In the genomic region with DNA sequence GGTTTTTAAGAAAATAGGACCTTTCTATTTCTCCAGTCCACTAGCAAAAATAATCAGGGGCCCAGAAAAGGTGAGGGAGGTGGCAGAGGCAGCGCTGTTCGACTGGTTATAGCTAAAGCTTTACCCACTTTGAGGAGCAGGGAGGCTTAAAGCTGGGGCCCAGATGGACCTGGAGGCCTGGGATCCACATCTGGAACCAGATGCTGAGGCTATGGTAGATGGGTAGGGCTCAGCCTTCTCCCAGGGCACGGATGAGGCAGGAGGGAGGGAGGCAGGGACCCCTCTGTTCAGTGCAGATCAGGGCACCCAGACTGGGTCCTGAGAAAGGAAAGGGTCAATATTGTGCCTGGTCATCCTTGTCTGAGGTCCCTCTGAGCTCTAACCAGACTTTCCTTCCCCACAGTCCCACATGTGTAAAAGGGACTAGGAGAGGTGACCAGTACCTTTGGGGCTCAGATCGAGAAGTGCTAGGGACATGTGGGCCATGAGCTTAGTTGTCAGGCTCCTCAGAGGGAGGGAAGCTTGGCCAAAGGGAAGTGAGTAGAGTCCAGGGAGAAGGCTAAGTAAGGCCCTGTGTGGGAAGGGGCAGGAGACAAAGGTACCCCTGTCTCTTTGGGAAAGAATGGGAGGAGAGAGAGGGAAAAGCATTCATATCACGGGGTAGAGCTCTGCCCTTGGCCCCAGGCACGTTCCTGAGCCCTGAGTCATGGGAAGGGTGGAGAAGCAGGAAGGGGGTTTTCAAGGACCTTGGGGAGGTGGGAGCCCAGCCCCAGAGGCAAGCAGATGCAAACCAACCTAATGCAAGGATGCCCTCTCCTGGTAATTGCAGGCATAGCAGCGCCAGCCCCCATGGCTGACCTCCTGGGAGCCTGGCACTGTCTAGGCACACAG, we compare ENCODE assay signal across 8 cellular contexts. TPM values are rescaled to one million over a fixed set of nuclear protein-coding genes. Genes with fewer than 3 reads are reported as not detected.
DNase-seq lines count a peak whose midpoint lies in the region; ATAC-seq and TF ChIP-seq lines count a peak whose summit lies in the region.

No MANE protein-coding gene starts in this region.

- H3K27me3 Mint-ChIP-seq in activated CD8-positive, alpha-beta T cell treated with anti-CD3 and anti-CD28 coated beads for 36 hours = peaks cover 3% of the 10 kb centered on the region
- H3K27me3 Mint-ChIP-seq in memory B cell = no peaks in the 10 kb centered on the region

- DNase-seq in Ammon's horn (ENCODE audit: low spot score) (peak; percentile 81), NCI-H69 (lab: John Stamatoyannopoulos, UW) (peak; percentile 86), memory B cell (ENCODE audit: low spot score in 2 of 2) (peak; percentile 83 to 94)
- DNase-seq in activated CD8-positive, alpha-beta T cell treated with anti-CD3 and anti-CD28 coated beads for 36 hours = peak; percentile 89
- peak in 2 of 3 donors; percentile 54 to 65 for DNase-seq in effector memory CD4-positive, alpha-beta T cell
- peak; percentile 63 to 78 (median 78) for DNase-seq in stimulated activated CD4-positive, alpha-beta T cell treated with anti-CD3 and anti-CD28 coated beads, TNF-alpha, amount 100 ng/mL, for 48 hours (ENCODE audit: low read depth in 3 of 3)

- H3K27ac Mint-ChIP-seq in activated CD8-positive, alpha-beta T cell treated with anti-CD3 and anti-CD28 coated beads for 36 hours = peak overlapping the region; percentile 63
- peak overlapping the region; percentile 70 for H3K27ac Mint-ChIP-seq in memory B cell

- no peak overlapping the region for H3K4me3 Mint-ChIP-seq in activated CD8-positive, alpha-beta T cell treated with anti-CD3 and anti-CD28 coated beads for 36 hours
- H3K4me3 Mint-ChIP-seq in memory B cell = no peak overlapping the region

- peak; percentile 93 for TF ChIP-seq CTCF in HEK293 (tag by site-specific recombination; IDR thresholded peaks at IDR 0.05)
- peak; percentile 98 for TF ChIP-seq CTCF in activated CD8-positive, alpha-beta T cell treated with anti-CD3 and anti-CD28 coated beads for 36 hours (IDR thresholded peaks at IDR 0.05)

- POLR2A ChIA-PET in HEK293 (lab: Yijun Ruan, JAX) = interaction anchor here (0.6 to 5.8 kb wide), 13 partner anchors 10 to 152 kb away, joined by 3 to 61 read pairs (median 5); a partner anchor contains a TSS
- POLR2A ChIA-PET in activated CD8-positive, alpha-beta T cell treated with anti-CD3 and anti-CD28 coated beads for 36 hours (lab: Charles Lee) = interaction anchor here (1.0 to 7.1 kb wide), 10 partner anchors 13 to 115 kb away, joined by 3 to 151 read pairs (median 4); a partner anchor contains a TSS

- H3K9me3 ChIP-seq in HEK293 (ENCODE audit: control insufficient read depth, insufficient read depth, low read depth, low read length) = no peaks in the 10 kb centered on the region
- no peaks in the 10 kb centered on the region for H3K9me3 ChIP-seq in effector memory CD4-positive, alpha-beta T cell (ENCODE audit: control insufficient read depth, low read length)

- peak; percentile 50 for ATAC-seq in activated CD8-positive, alpha-beta T cell treated with anti-CD3 and anti-CD28 coated beads for 36 hours
- ATAC-seq in memory B cell (ENCODE audit: low read depth) = peak; percentile 53
- no peak for ATAC-seq in GM21825 (IDR thresholded peaks at IDR 0.05; ENCODE audit: unreplicated experiment)

- CTCF ChIA-PET in HEK293 (lab: Yijun Ruan, JAX) = interaction anchor here (0.6 to 25.6 kb wide), 40 partner anchors 9 to 1068 kb away, joined by 3 to 1029 read pairs (median 4); a partner anchor contains a TSS
- CTCF ChIA-PET in activated CD8-positive, alpha-beta T cell treated with anti-CD3 and anti-CD28 coated beads for 36 hours (lab: Charles Lee) = interaction anchor here (0.6 to 14.1 kb wide), 29 partner anchors 11 to 243 kb away, joined by 3 to 772 read pairs (median 4); a partner anchor contains a TSS

- peak overlapping the region; percentile 21 for H3K27ac ChIP-seq in HEK293 (ENCODE audit: extremely low read depth, low read depth, low read length)
- H3K27ac ChIP-seq in effector memory CD4-positive, alpha-beta T cell (ENCODE audit: insufficient read depth, low read length, poor library complexity, severe bottlenecking) = peak overlapping the region; percentile 7

- H3K36me3 ChIP-seq in HEK293 (ENCODE audit: control insufficient read depth in 2 of 2, insufficient read depth in 1 of 2, low read length in 2 of 2) = peaks cover 14 to 39% of the 10 kb centered on the region in 2 experiments; a peak in 2 of 3 replicates
- H3K36me3 ChIP-seq in effector memory CD4-positive, alpha-beta T cell (ENCODE audit: control insufficient read depth, insufficient read depth, low read length) = peaks cover 27% of the 10 kb centered on the region

- no peaks in the 10 kb centered on the region for H3K27me3 ChIP-seq in effector memory CD4-positive, alpha-beta T cell (replicated peaks; ENCODE audit: control insufficient read depth, insufficient read depth, low read length, poor library complexity, severe bottlenecking)

- peaks cover 7% of the 10 kb centered on the region for H3K4me1 ChIP-seq in HEK293 (ENCODE audit: control insufficient read depth, insufficient read depth, low read length)
- H3K4me1 ChIP-seq in effector memory CD4-positive, alpha-beta T cell (ENCODE audit: control insufficient read depth, insufficient read depth, low read length, poor library complexity, severe bottlenecking) = peaks cover 55% of the 10 kb centered on the region

- intact Hi-C loops in activated CD8-positive, alpha-beta T cell treated with anti-CD3 and anti-CD28 coated beads for 36 hours (cut with micrococcal nuclease) = loop anchor here (1.0 to 2.0 kb wide), 2 partner anchors 40 to 71 kb away; no protein-coding TSS in a partner anchor

- no peak overlapping the region for H3K4me3 ChIP-seq in HEK293 (ENCODE audit: low read depth, low read length)
- no peak overlapping the region for H3K4me3 ChIP-seq in effector memory CD4-positive, alpha-beta T cell (ENCODE audit: insufficient read depth, low read depth, low read length, poor library complexity, severe bottlenecking)

- peaks cover 11% of the 10 kb centered on the region for H3K36me3 Mint-ChIP-seq in activated CD8-positive, alpha-beta T cell treated with anti-CD3 and anti-CD28 coated beads for 36 hours (ENCODE audit: low read depth)
- no peaks in the 10 kb centered on the region for H3K36me3 Mint-ChIP-seq in memory B cell

- H3K9me3 Mint-ChIP-seq in activated CD8-positive, alpha-beta T cell treated with anti-CD3 and anti-CD28 coated beads for 36 hours = no peaks in the 10 kb centered on the region
- H3K9me3 Mint-ChIP-seq in memory B cell = no peaks in the 10 kb centered on the region

- peaks cover 51% of the 10 kb centered on the region for H3K4me1 Mint-ChIP-seq in activated CD8-positive, alpha-beta T cell treated with anti-CD3 and anti-CD28 coated beads for 36 hours (ENCODE audit: low read depth)
- H3K4me1 Mint-ChIP-seq in memory B cell = peaks cover 22% of the 10 kb centered on the region

TF ChIP-seq in HEK293, 187 proteins besides CTCF, POLR2A, EP300 and RAD21 (continues in another document):
- TF ChIP-seq, protein P1, sequence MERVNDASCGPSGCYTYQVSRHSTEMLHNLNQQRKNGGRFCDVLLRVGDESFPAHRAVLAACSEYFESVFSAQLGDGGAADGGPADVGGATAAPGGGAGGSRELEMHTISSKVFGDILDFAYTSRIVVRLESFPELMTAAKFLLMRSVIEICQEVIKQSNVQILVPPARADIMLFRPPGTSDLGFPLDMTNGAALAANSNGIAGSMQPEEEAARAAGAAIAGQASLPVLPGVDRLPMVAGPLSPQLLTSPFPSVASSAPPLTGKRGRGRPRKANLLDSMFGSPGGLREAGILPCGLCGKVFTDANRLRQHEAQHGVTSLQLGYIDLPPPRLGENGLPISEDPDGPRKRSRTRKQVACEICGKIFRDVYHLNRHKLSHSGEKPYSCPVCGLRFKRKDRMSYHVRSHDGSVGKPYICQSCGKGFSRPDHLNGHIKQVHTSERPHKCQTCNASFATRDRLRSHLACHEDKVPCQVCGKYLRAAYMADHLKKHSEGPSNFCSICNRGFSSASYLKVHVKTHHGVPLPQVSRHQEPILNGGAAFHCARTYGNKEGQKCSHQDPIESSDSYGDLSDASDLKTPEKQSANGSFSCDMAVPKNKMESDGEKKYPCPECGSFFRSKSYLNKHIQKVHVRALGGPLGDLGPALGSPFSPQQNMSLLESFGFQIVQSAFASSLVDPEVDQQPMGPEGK (tag by site-specific recombination; IDR thresholded peaks at IDR 0.05) = peak; percentile 99
- TF ChIP-seq ZSCAN23 (tag by site-specific recombination; IDR thresholded peaks at IDR 0.05) (peak; percentile 52; the same call in 1 of the 2 replicates), ZNF114 (tag by site-specific recombination; IDR thresholded peaks at IDR 0.05) (no peak), BCL11B (tag by site-specific recombination; IDR thresholded peaks at IDR 0.05; ENCODE audit: low read depth) (0 out of 2 replicates have a peak, but pooled peaks have one; percentile 24), ZNF202 (tag by site-specific recombination; IDR thresholded peaks at IDR 0.05; ENCODE audit: borderline replicate concordance) (no peak), ZNF610 (tag by site-specific recombination; IDR thresholded peaks at IDR 0.05; ENCODE audit: borderline replicate concordance) (no peak), HOXD13 (CRISPR knock-in tag; IDR thresholded peaks at IDR 0.05; ENCODE audit: borderline replicate concordance) (no peak), ZNF623 (tag by site-specific recombination; IDR thresholded peaks at IDR 0.05) (no peak), ZNF174 (tag by site-specific recombination; IDR thresholded peaks at IDR 0.05) (no peak), ZNF624 (tag by site-specific recombination; IDR thresholded peaks at IDR 0.05) (no peak), ZNF274 (IDR thresholded peaks at IDR 0.05; ENCODE audit: low read length) (no peak), ZNF274 (tag by site-specific recombination; IDR thresholded peaks at IDR 0.05; ENCODE audit: borderline replicate concordance) (no peak)
- TF ChIP-seq, protein P2, sequence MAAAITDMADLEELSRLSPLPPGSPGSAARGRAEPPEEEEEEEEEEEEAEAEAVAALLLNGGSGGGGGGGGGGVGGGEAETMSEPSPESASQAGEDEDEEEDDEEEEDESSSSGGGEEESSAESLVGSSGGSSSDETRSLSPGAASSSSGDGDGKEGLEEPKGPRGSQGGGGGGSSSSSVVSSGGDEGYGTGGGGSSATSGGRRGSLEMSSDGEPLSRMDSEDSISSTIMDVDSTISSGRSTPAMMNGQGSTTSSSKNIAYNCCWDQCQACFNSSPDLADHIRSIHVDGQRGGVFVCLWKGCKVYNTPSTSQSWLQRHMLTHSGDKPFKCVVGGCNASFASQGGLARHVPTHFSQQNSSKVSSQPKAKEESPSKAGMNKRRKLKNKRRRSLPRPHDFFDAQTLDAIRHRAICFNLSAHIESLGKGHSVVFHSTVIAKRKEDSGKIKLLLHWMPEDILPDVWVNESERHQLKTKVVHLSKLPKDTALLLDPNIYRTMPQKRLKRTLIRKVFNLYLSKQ (tag by site-specific recombination; IDR thresholded peaks at IDR 0.05; ENCODE audit: borderline replicate concordance) = no peak

RNA-seq across cellular contexts. Expression of a gene that starts 15.4 kb away (rescaled TPM):
- 10 to 100 TPM; 51.8 to 56.6 TPM for total RNA-seq in activated CD8-positive, alpha-beta T cell treated with anti-CD3 and anti-CD28 coated beads for 36 hours

RNA-seq across cellular contexts. Expression of a gene that starts 23.5 kb away (rescaled TPM):
- total RNA-seq in activated CD8-positive, alpha-beta T cell treated with anti-CD3 and anti-CD28 coated beads for 36 hours = 10 to 100 TPM; 23.8 to 24.7 TPM

RNA-seq across cellular contexts. Expression of a gene that starts 47.7 kb away (rescaled TPM):
- under 1 TPM; 0.45 to 0.83 TPM for total RNA-seq in activated CD8-positive, alpha-beta T cell treated with anti-CD3 and anti-CD28 coated beads for 36 hours
